ENCODE assay signal across 16 cellular contexts in genomic region chr17:3768786-3769185, GRCh38. TPM values are rescaled to one million over a fixed set of nuclear protein-coding genes. Genes with fewer than 3 reads are reported as not detected.
DNase-seq lines count a peak whose midpoint lies in the region; ATAC-seq and TF ChIP-seq lines count a peak whose summit lies in the region.
"Had no signal": no experiment of that assay in that cellular context is flagged by ENCODE, and none has a peak within 500 bp of the region (broad histone marks: within the 10 kb centered on the region; RNA-seq: fewer than 3 reads in every experiment).

No MANE protein-coding gene starts in this region.

- no peak for DNase-seq in activated naive CD8-positive, alpha-beta T cell treated with anti-CD3 and anti-CD28 coated beads for 36 hours
- no peak for DNase-seq in T-helper 2 cell treated with Interferon-gamma antibody and Interleukin-4, amounts not matched to agents 5 μg/mL and 100 μg/mL, for 36 hours (ENCODE audit: low spot score)
- peak in 1 of 10 donors; percentile 62 for DNase-seq in naive thymus-derived CD8-positive, alpha-beta T cell
- no peak for DNase-seq in NCI-H146 treated with DMSO at 0.1 percent for 48 hours (lab: John Stamatoyannopoulos, UW; ENCODE audit: unreplicated experiment)
- DNase-seq in GM13977 (ENCODE audit: low spot score): no peak
- DNase-seq: DMS 273 treated with DMSO at 0.1 percent for 48 hours, IMR-90, MV-4-11, NCI-H1417 treated with DMSO at 0.1 percent for 48 hours, NCI-H2029 treated with DMSO at 0.1 percent for 48 hours, NCI-H510A, Peyer's patch, SHP77 had no signal

- in situ Hi-C loops in GM13977 (cut with MboI; ENCODE audit: low pct_unique_long_range_greater_than_20kb, low sequenced_read_pairs, unreplicated experiment): no loop called here

- H3K4me1 Mint-ChIP-seq in activated naive CD8-positive, alpha-beta T cell (ENCODE audit: low read depth): peaks cover 72% of the 10 kb centered on the region
- H3K4me1 Mint-ChIP-seq in activated naive CD8-positive, alpha-beta T cell treated with anti-CD3 and anti-CD28 coated beads for 36 hours: peaks cover 59% of the 10 kb centered on the region
- H3K4me1 Mint-ChIP-seq in T-helper 2 cell treated with Interferon-gamma antibody and Interleukin-4, amounts not matched to agents 5 μg/mL and 100 μg/mL, for 36 hours (ENCODE audit: low read depth): peaks cover 46% of the 10 kb centered on the region
- peaks cover 42 to 88% (median 85%) of the 10 kb centered on the region in 4 donors for H3K4me1 Mint-ChIP-seq in naive thymus-derived CD8-positive, alpha-beta T cell

- H3K27ac Mint-ChIP-seq in activated naive CD8-positive, alpha-beta T cell: peak overlapping the region; percentile 64
- H3K27ac Mint-ChIP-seq in activated naive CD8-positive, alpha-beta T cell treated with anti-CD3 and anti-CD28 coated beads for 36 hours: no peak overlapping the region
- peak overlapping the region; percentile 34 for H3K27ac Mint-ChIP-seq in T-helper 2 cell treated with Interferon-gamma antibody and Interleukin-4, amounts not matched to agents 5 μg/mL and 100 μg/mL, for 36 hours
- H3K27ac Mint-ChIP-seq in naive thymus-derived CD8-positive, alpha-beta T cell: peak overlapping the region; percentile 66 to 97 (median 84)

- no peak for TF ChIP-seq CTCF in GM13977 (IDR thresholded peaks at IDR 0.05; ENCODE audit: extremely low read depth, insufficient read depth, missing control alignments)

- no peaks in the 10 kb centered on the region for H3K9me3 Mint-ChIP-seq in activated naive CD8-positive, alpha-beta T cell (ENCODE audit: low read depth)
- H3K9me3 Mint-ChIP-seq in activated naive CD8-positive, alpha-beta T cell treated with anti-CD3 and anti-CD28 coated beads for 36 hours: peaks cover 3% of the 10 kb centered on the region
- H3K9me3 Mint-ChIP-seq in T-helper 2 cell treated with Interferon-gamma antibody and Interleukin-4, amounts not matched to agents 5 μg/mL and 100 μg/mL, for 36 hours: peaks cover 5% of the 10 kb centered on the region
- peaks cover 0 to 4% (median 0%) of the 10 kb centered on the region in 9 donors for H3K9me3 Mint-ChIP-seq in naive thymus-derived CD8-positive, alpha-beta T cell

- H3K36me3 Mint-ChIP-seq in activated naive CD8-positive, alpha-beta T cell: peaks cover 3% of the 10 kb centered on the region
- H3K36me3 Mint-ChIP-seq in activated naive CD8-positive, alpha-beta T cell treated with anti-CD3 and anti-CD28 coated beads for 36 hours: peaks cover 6% of the 10 kb centered on the region
- peaks cover 7% of the 10 kb centered on the region for H3K36me3 Mint-ChIP-seq in T-helper 2 cell treated with Interferon-gamma antibody and Interleukin-4, amounts not matched to agents 5 μg/mL and 100 μg/mL, for 36 hours (ENCODE audit: low read depth)
- H3K36me3 Mint-ChIP-seq in naive thymus-derived CD8-positive, alpha-beta T cell: peaks cover 0 to 5% (median 0%) of the 10 kb centered on the region in 3 donors

- POLR2A ChIA-PET in naive thymus-derived CD8-positive, alpha-beta T cell (lab: Charles Lee): interaction anchor here (1.0 to 1.6 kb wide), 7 partner anchors 9 to 73 kb away, joined by 3 to 13 read pairs (median 5); partner anchors contain the start of gene P2RX5

- no peak for ATAC-seq in naive thymus-derived CD8-positive, alpha-beta T cell
- no peak for ATAC-seq in GM19023 (IDR thresholded peaks at IDR 0.05; ENCODE audit: unreplicated experiment)
- ATAC-seq: HCT116 had no signal

- H3K4me3 Mint-ChIP-seq in activated naive CD8-positive, alpha-beta T cell: peak overlapping the region; percentile 30
- no peak overlapping the region for H3K4me3 Mint-ChIP-seq in activated naive CD8-positive, alpha-beta T cell treated with anti-CD3 and anti-CD28 coated beads for 36 hours
- H3K4me3 Mint-ChIP-seq in T-helper 2 cell treated with Interferon-gamma antibody and Interleukin-4, amounts not matched to agents 5 μg/mL and 100 μg/mL, for 36 hours: no peak overlapping the region
- peak overlapping the region in 9 of 10 donors; percentile 2 to 82 (median 53) for H3K4me3 Mint-ChIP-seq in naive thymus-derived CD8-positive, alpha-beta T cell

- no peaks in the 10 kb centered on the region for H3K27me3 Mint-ChIP-seq in activated naive CD8-positive, alpha-beta T cell
- peaks cover 9% of the 10 kb centered on the region for H3K27me3 Mint-ChIP-seq in activated naive CD8-positive, alpha-beta T cell treated with anti-CD3 and anti-CD28 coated beads for 36 hours
- H3K27me3 Mint-ChIP-seq in T-helper 2 cell treated with Interferon-gamma antibody and Interleukin-4, amounts not matched to agents 5 μg/mL and 100 μg/mL, for 36 hours (ENCODE audit: low read depth): no peaks in the 10 kb centered on the region
- H3K27me3 Mint-ChIP-seq in naive thymus-derived CD8-positive, alpha-beta T cell: no peaks in the 10 kb centered on the region

RNA-seq across cellular contexts. Expression of gene ITGAE, which starts 32.2 kb away (rescaled TPM):
- 10 to 100 TPM; 24.9 to 29.8 TPM for total RNA-seq in activated naive CD8-positive, alpha-beta T cell treated with anti-CD3 and anti-CD28 coated beads for 36 hours
- total RNA-seq in naive thymus-derived CD8-positive, alpha-beta T cell: 10 to 100 TPM; 24.5 to 26.8 TPM
- polyA plus RNA-seq in naive thymus-derived CD8-positive, alpha-beta T cell: 10 to 100 TPM; 52.7 to 58.1 (median 55.6) TPM

RNA-seq across cellular contexts. Expression of gene HASPIN, which starts 45.1 kb away (rescaled TPM):
- 10 to 100 TPM; 23.8 to 24.6 TPM for total RNA-seq in activated naive CD8-positive, alpha-beta T cell treated with anti-CD3 and anti-CD28 coated beads for 36 hours
- total RNA-seq in naive thymus-derived CD8-positive, alpha-beta T cell: under 1 TPM; 0.38 to 0.57 TPM
- under 1 TPM in 2 of 3 donors, not detected in 1; 0.13 to 0.28 TPM for polyA plus RNA-seq in naive thymus-derived CD8-positive, alpha-beta T cell

Comparison
In these comparisons a context has a peak if more than half of its experiments do, and no peak if none do; other contexts are left out.
1. H3K4me3 Mint-ChIP-seq: peak in activated naive CD8-positive, alpha-beta T cell (single experiment) and naive thymus-derived CD8-positive, alpha-beta T cell (9 of 10); none in activated naive CD8-positive, alpha-beta T cell treated with anti-CD3 and anti-CD28 coated beads for 36 hours (single experiment) and T-helper 2 cell treated with Interferon-gamma antibody and Interleukin-4, amounts not matched to agents 5 μg/mL and 100 μg/mL, for 36 hours (single experiment).
2. RNA of gene HASPIN, which starts 45.1 kb away (total RNA-seq): 23.8 to 24.6 TPM in activated naive CD8-positive, alpha-beta T cell treated with anti-CD3 and anti-CD28 coated beads for 36 hours; 0.38 to 0.57 TPM in naive thymus-derived CD8-positive, alpha-beta T cell; every median in the first group is over 10 times any median in the second.